31 cellular contexts compared by ENCODE assay signal in the genomic region with DNA sequence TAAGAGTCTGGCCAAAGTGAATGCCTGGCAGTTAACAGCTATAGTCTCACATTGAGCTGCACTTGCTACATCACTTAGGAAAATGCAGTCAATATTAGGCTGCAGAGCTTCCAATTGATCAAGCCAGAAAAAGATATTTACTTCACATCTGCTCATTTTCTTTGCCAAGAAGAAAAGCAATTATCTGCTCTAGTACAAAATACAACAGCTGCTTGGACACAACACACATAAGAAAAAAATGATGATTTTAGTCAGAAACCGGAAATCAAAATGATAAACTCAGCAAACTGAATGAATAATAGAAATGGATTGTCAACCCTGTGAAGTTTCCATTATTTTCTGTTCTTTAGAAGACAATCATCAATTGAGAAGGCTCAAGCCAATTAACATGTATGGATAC. TPM values are rescaled to one million over a fixed set of nuclear protein-coding genes. Genes with fewer than 3 reads are reported as not detected.
"Had no signal": no experiment of that assay in that cellular context is flagged by ENCODE, and none has a peak within 500 bp of the region (broad histone marks: within the 10 kb centered on the region; RNA-seq: fewer than 3 reads in every experiment).

No MANE protein-coding gene starts in this region.

- H3K4me3 Mint-ChIP-seq: activated CD4-positive, alpha-beta memory T cell treated with anti-CD3 and anti-CD28 coated beads for 36 hours; activated CD4-positive, alpha-beta T cell treated with anti-CD3 and anti-CD28 coated beads, Interleukin-2, amount 10 ng/mL, durations not matched to agents 24 days and 14 days; activated naive CD4-positive, alpha-beta T cell treated with anti-CD3 and anti-CD28 coated beads, Interleukin-2, amount 10 ng/mL, durations not matched to agents 7 days and 5 days; activated naive CD8-positive, alpha-beta T cell treated with anti-CD3 and anti-CD28 coated beads, Interleukin-2, amount 10 ng/mL, durations not matched to agents 7 days and 5 days; stimulated activated naive B cell treated with anti-CD40 and anti-IgM and Interleukin-4, amounts not matched to agents 10 μg/mL and 1 μg/mL and 100 μg/mL, for 72 hours; T-helper 17 cell had no signal

- H3K27me3 ChIP-seq: esophagus muscularis mucosa, left lung, sigmoid colon, stomach, thyroid gland, upper lobe of left lung had no signal

- H3K36me3 Mint-ChIP-seq: activated CD4-positive, alpha-beta memory T cell treated with anti-CD3 and anti-CD28 coated beads for 36 hours; activated naive CD4-positive, alpha-beta T cell treated with anti-CD3 and anti-CD28 coated beads, Interleukin-2, amount 10 ng/mL, durations not matched to agents 7 days and 5 days; activated naive CD8-positive, alpha-beta T cell treated with anti-CD3 and anti-CD28 coated beads, Interleukin-2, amount 10 ng/mL, durations not matched to agents 7 days and 5 days; stimulated activated naive B cell treated with anti-CD40 and anti-IgM and Interleukin-4, amounts not matched to agents 10 μg/mL and 1 μg/mL and 100 μg/mL, for 72 hours had no signal

- H3K4me3 ChIP-seq: esophagus muscularis mucosa, left lung, sigmoid colon, stomach, thyroid gland, upper lobe of left lung had no signal

- H3K4me1 ChIP-seq: left lung, thyroid gland had no signal

- H3K9me3 Mint-ChIP-seq: activated CD4-positive, alpha-beta memory T cell treated with anti-CD3 and anti-CD28 coated beads for 36 hours; activated CD4-positive, alpha-beta T cell treated with anti-CD3 and anti-CD28 coated beads, Interleukin-2, amount 10 ng/mL, durations not matched to agents 24 days and 14 days; activated naive CD4-positive, alpha-beta T cell treated with anti-CD3 and anti-CD28 coated beads, Interleukin-2, amount 10 ng/mL, durations not matched to agents 7 days and 5 days; activated naive CD8-positive, alpha-beta T cell treated with anti-CD3 and anti-CD28 coated beads, Interleukin-2, amount 10 ng/mL, durations not matched to agents 7 days and 5 days; nephron had no signal

- H3K4me1 Mint-ChIP-seq: activated CD4-positive, alpha-beta T cell treated with anti-CD3 and anti-CD28 coated beads, Interleukin-2, amount 10 ng/mL, durations not matched to agents 24 days and 14 days; activated naive CD4-positive, alpha-beta T cell treated with anti-CD3 and anti-CD28 coated beads, Interleukin-2, amount 10 ng/mL, durations not matched to agents 7 days and 5 days; activated naive CD8-positive, alpha-beta T cell treated with anti-CD3 and anti-CD28 coated beads, Interleukin-2, amount 10 ng/mL, durations not matched to agents 7 days and 5 days; stimulated activated naive B cell treated with anti-CD40 and anti-IgM and Interleukin-4, amounts not matched to agents 10 μg/mL and 1 μg/mL and 100 μg/mL, for 72 hours; T-helper 17 cell had no signal

- H3K27me3 Mint-ChIP-seq: activated CD4-positive, alpha-beta T cell treated with anti-CD3 and anti-CD28 coated beads, Interleukin-2, amount 10 ng/mL, durations not matched to agents 24 days and 14 days; activated naive CD4-positive, alpha-beta T cell treated with anti-CD3 and anti-CD28 coated beads, Interleukin-2, amount 10 ng/mL, durations not matched to agents 7 days and 5 days; activated naive CD8-positive, alpha-beta T cell treated with anti-CD3 and anti-CD28 coated beads, Interleukin-2, amount 10 ng/mL, durations not matched to agents 7 days and 5 days; progenitor cell of endocrine pancreas; stimulated activated naive B cell treated with anti-CD40 and anti-IgM and Interleukin-4, amounts not matched to agents 10 μg/mL and 1 μg/mL and 100 μg/mL, for 72 hours; T-helper 17 cell had no signal

- FAIRE-seq: astrocyte, colon had no signal

- H3K27ac ChIP-seq: left lung, stomach, thyroid gland, upper lobe of left lung, WERI-Rb-1 had no signal

- H3K27ac Mint-ChIP-seq: activated CD4-positive, alpha-beta memory T cell treated with anti-CD3 and anti-CD28 coated beads for 36 hours; activated CD4-positive, alpha-beta T cell treated with anti-CD3 and anti-CD28 coated beads, Interleukin-2, amount 10 ng/mL, durations not matched to agents 24 days and 14 days; activated naive CD4-positive, alpha-beta T cell treated with anti-CD3 and anti-CD28 coated beads, Interleukin-2, amount 10 ng/mL, durations not matched to agents 7 days and 5 days; activated naive CD8-positive, alpha-beta T cell treated with anti-CD3 and anti-CD28 coated beads, Interleukin-2, amount 10 ng/mL, durations not matched to agents 7 days and 5 days; progenitor cell of endocrine pancreas; stimulated activated naive B cell treated with anti-CD40 and anti-IgM and Interleukin-4, amounts not matched to agents 10 μg/mL and 1 μg/mL and 100 μg/mL, for 72 hours; T-helper 17 cell had no signal

- H3K9me3 ChIP-seq: esophagus muscularis mucosa, left lung, sigmoid colon, stomach, thyroid gland, upper lobe of left lung had no signal

- H3K36me3 ChIP-seq: left lung, sigmoid colon, thyroid gland, upper lobe of left lung, WERI-Rb-1 had no signal

- ATAC-seq: activated CD4-positive, CD25-positive, alpha-beta regulatory T cell treated with anti-CD3 and anti-CD28 coated beads, Interleukin-2, amount 50 U/mL, for 24 hours; left lung; stimulated activated naive B cell treated with anti-CD40 and anti-IgM and Interleukin-4, amounts not matched to agents 10 μg/mL and 1 μg/mL and 100 μg/mL, for 72 hours; T-helper 17 cell had no signal

- DNase-seq: activated CD4-positive, alpha-beta memory T cell treated with anti-CD3 and anti-CD28 coated beads for 36 hours; activated CD4-positive, alpha-beta T cell treated with anti-CD3 and anti-CD28 coated beads, Interleukin-2, amount 10 ng/mL, durations not matched to agents 24 days and 14 days; activated CD8-positive, alpha-beta memory T cell treated with anti-CD3 and anti-CD28 coated beads, Interleukin-2, amount 50 U/mL, for 4 hours; activated gamma-delta T cell; activated naive CD4-positive, alpha-beta T cell treated with anti-CD3 and anti-CD28 coated beads, Interleukin-2, amount 10 ng/mL, durations not matched to agents 7 days and 5 days; activated naive CD8-positive, alpha-beta T cell treated with anti-CD3 and anti-CD28 coated beads, Interleukin-2, amount 10 ng/mL, durations not matched to agents 7 days and 5 days; activated T-cell treated with anti-CD3 and anti-CD28 coated beads, Interleukin-2, amount 50 U/mL, for 1 hour; central memory CD4-positive, alpha-beta T cell; dermis blood vessel endothelial cell; effector CD4-positive, alpha-beta T cell; head of caudate nucleus; kidney glomerular epithelial cell; left lung; retina; sigmoid colon; stimulated activated CD4-positive, alpha-beta T cell treated with anti-CD3 and anti-CD28 coated beads, Interleukin-15, amount 100 ng/mL, for 24 hours; stimulated activated CD4-positive, alpha-beta T cell treated with anti-CD3 and anti-CD28 coated beads, Interleukin-2, amount 100 ng/mL, for 24 hours; stimulated activated naive B cell treated with anti-CD40 and anti-IgM and Interleukin-4, amounts not matched to agents 10 μg/mL and 1 μg/mL and 100 μg/mL, for 72 hours; stomach; T-helper 17 cell; T1000; thyroid gland; upper lobe of left lung; WERI-Rb-1 had no signal

RNA-seq across cellular contexts. Expression of a gene that starts 45.3 kb away (rescaled TPM):
- total RNA-seq: activated CD8-positive, alpha-beta memory T cell treated with anti-CD3 and anti-CD28 coated beads for 36 hours; activated naive CD8-positive, alpha-beta T cell treated with anti-CD3 and anti-CD28 coated beads, Interleukin-2, amount 10 ng/mL, durations not matched to agents 7 days and 5 days had no signal
